23 cellular contexts compared by ENCODE assay signal in genomic region chr22:46009730-46010129, GRCh38. TPM values are rescaled to one million over a fixed set of nuclear protein-coding genes. Genes with fewer than 3 reads are reported as not detected.
DNase-seq lines count a peak whose midpoint lies in the region; ATAC-seq and TF ChIP-seq lines count a peak whose summit lies in the region.
"Had no signal": no experiment of that assay in that cellular context is flagged by ENCODE, and none has a peak within 500 bp of the region (broad histone marks: within the 10 kb centered on the region; RNA-seq: fewer than 3 reads in every experiment).

No MANE protein-coding gene starts in this region.

- H3K27ac Mint-ChIP-seq in osteocyte (ENCODE audit: unreplicated experiment): peak overlapping the region; percentile 79
- H3K27ac Mint-ChIP-seq: CD4-positive, alpha-beta T cell; mesothelial cell of epicardium; nephron progenitor cell; progenitor cell of endocrine pancreas; WTC11 had no signal

- TF ChIP-seq RAD21 in Ishikawa (IDR thresholded peaks at IDR 0.05; ENCODE audit: low read depth): no peak

- H2AK5ac ChIP-seq in mesendoderm (ENCODE audit: low read length): no peak overlapping the region

- in situ Hi-C loops in GM13976 (cut with MboI; ENCODE audit: low sequenced_read_pairs, unreplicated experiment): loop anchor here (5.0 to 25.0 kb wide), 2 partner anchors 108 to 303 kb away; no protein-coding TSS in a partner anchor

- no peak overlapping the region for H3K23ac ChIP-seq in mesendoderm (ENCODE audit: low read length)

- H3K4ac ChIP-seq in mesendoderm (ENCODE audit: low read depth, low read length): no peak overlapping the region

- no peak overlapping the region for H3K4me2 ChIP-seq in mesendoderm (ENCODE audit: low read length)

- H3K9ac ChIP-seq in mesendoderm (ENCODE audit: low read length): no peak overlapping the region

- H3K4me1 Mint-ChIP-seq in osteocyte (ENCODE audit: unreplicated experiment): peaks cover 64% of the 10 kb centered on the region

- TF ChIP-seq EP300 in Ishikawa (IDR thresholded peaks at IDR 0.05; ENCODE audit: borderline replicate concordance): no peak

- H2BK120ac ChIP-seq in mesendoderm (ENCODE audit: low read depth, low read length): no peak overlapping the region

- no peak overlapping the region for H4K5ac ChIP-seq in mesendoderm (ENCODE audit: low read length)

- no peaks in the 10 kb centered on the region for H3K79me1 ChIP-seq in mesendoderm (ENCODE audit: low read length)

- WGBS in right cardiac atrium: 95% methylated on average over 5 of the region's 5 CpGs
- WGBS in mesendoderm (ENCODE audit: extremely low coverage, insufficient coverage, low lambda C conversion rate): no CpG with 5 or more reads among the region's 5 CpGs

- DNase-seq in RWPE2 (ENCODE audit: low spot score) (peak; percentile 53), right cardiac atrium (peak in 2 of 3 donors; percentile 7 to 36), osteocyte (ENCODE audit: extremely low spot score, unreplicated experiment) (no peak), mesendoderm (no peak), putamen (ENCODE audit: low spot score) (no peak), GM13976 (ENCODE audit: low spot score) (no peak)
- DNase-seq: activated CD4-positive, alpha-beta T cell treated with anti-CD3 and anti-CD28 coated beads, Interleukin-2, amount 50 U/mL, for 48 hours; activated gamma-delta T cell treated with Interleukin-2 at 50 U/mL for 16 hours; CD4-positive, alpha-beta T cell; glutamatergic neuron; NCI-H1417 treated with DMSO at 0.1 percent for 48 hours; NCI-H510A treated with DMSO at 0.1 percent for 48 hours; nephron progenitor cell; stimulated activated CD4-positive, alpha-beta T cell treated with anti-CD3 and anti-CD28 coated beads, Interleukin-2, amount 100 ng/mL, for 48 hours; stimulated activated naive CD4-positive, alpha-beta T cell had no signal

- H3K36me3 Mint-ChIP-seq in osteocyte (ENCODE audit: unreplicated experiment): no peaks in the 10 kb centered on the region
- H3K36me3 Mint-ChIP-seq: WTC11 had no signal

- no peak overlapping the region for H2BK15ac ChIP-seq in mesendoderm (replicated peaks; ENCODE audit: low read depth)

- peak overlapping the region; percentile 99 for H3K27ac ChIP-seq in RWPE2 (ENCODE audit: poor library complexity, severe bottlenecking)
- H3K27ac ChIP-seq in right cardiac atrium (ENCODE audit: low read length): no peak overlapping the region
- H3K27ac ChIP-seq in mesendoderm (ENCODE audit: low read depth, low read length): no peak overlapping the region

- intact Hi-C loops in right cardiac atrium (cut with DNase I): loop anchor here in 3 of 4 donors (5.0 to 10.0 kb wide), 4 partner anchors 63 to 285 kb away; partner anchors contain the start of gene GTSE1 (in 1 of the 3)

- H3K4me3 Mint-ChIP-seq in osteocyte (ENCODE audit: unreplicated experiment): no peak overlapping the region
- H3K4me3 Mint-ChIP-seq: CD4-positive, alpha-beta T cell; mesothelial cell of epicardium; nephron progenitor cell; WTC11 had no signal

- ATAC-seq in RWPE2 (ENCODE audit: low read depth) (no peak), right cardiac atrium (no peak), HG03139 (IDR thresholded peaks at IDR 0.05; ENCODE audit: unreplicated experiment) (no peak)
- ATAC-seq: left colon, WTC11 had no signal

- no peak overlapping the region for H2BK5ac ChIP-seq in mesendoderm (ENCODE audit: low read length)

- H3K4me1 ChIP-seq in RWPE2 (ENCODE audit: insufficient read depth, poor library complexity, severe bottlenecking) (peaks cover 27% of the 10 kb centered on the region), right cardiac atrium (ENCODE audit: control insufficient read depth, insufficient read depth, low read length) (peaks cover 9% of the 10 kb centered on the region), mesendoderm (ENCODE audit: control insufficient read depth, low read depth, low read length) (peaks cover 2% of the 10 kb centered on the region)

- H3K27me3 Mint-ChIP-seq in osteocyte (ENCODE audit: unreplicated experiment): no peaks in the 10 kb centered on the region

- no peak for TF ChIP-seq CTCF in RWPE2 (IDR thresholded peaks at IDR 0.05; ENCODE audit: poor library complexity, severe bottlenecking)
- TF ChIP-seq CTCF in osteocyte (IDR thresholded peaks at IDR 0.05): no peak
- TF ChIP-seq CTCF in GM13976 (IDR thresholded peaks at IDR 0.05; ENCODE audit: borderline replicate concordance, control extremely low read depth, extremely low read depth, insufficient read depth, missing control alignments): no peak

- no peaks in the 10 kb centered on the region for H3K27me3 ChIP-seq in RWPE2 (ENCODE audit: insufficient read depth, poor library complexity, severe bottlenecking)
- no peaks in the 10 kb centered on the region for H3K27me3 ChIP-seq in right cardiac atrium (ENCODE audit: control insufficient read depth, insufficient read depth)
- no peaks in the 10 kb centered on the region for H3K27me3 ChIP-seq in mesendoderm (ENCODE audit: insufficient read depth, low read length, poor library complexity)

- no peak overlapping the region for H3K18ac ChIP-seq in mesendoderm (ENCODE audit: low read length)

- H3K4me3 ChIP-seq in RWPE2 (ENCODE audit: severe bottlenecking) (no peak overlapping the region), right cardiac atrium (ENCODE audit: low read length) (no peak overlapping the region), mesendoderm (ENCODE audit: low read length) (no peak overlapping the region)
- H3K4me3 ChIP-seq: skin epidermis had no signal

- no peaks in the 10 kb centered on the region for H3K36me3 ChIP-seq in RWPE2 (ENCODE audit: low read depth)
- no peaks in the 10 kb centered on the region for H3K36me3 ChIP-seq in mesendoderm (ENCODE audit: control insufficient read depth, insufficient read depth, low read length)

- H3K56ac ChIP-seq in mesendoderm (ENCODE audit: low read length): no peak overlapping the region

- H3K79me2 ChIP-seq in mesendoderm (ENCODE audit: control insufficient read depth, insufficient read depth, low read length): no peaks in the 10 kb centered on the region

- no peaks in the 10 kb centered on the region for H3K9me3 ChIP-seq in RWPE2 (ENCODE audit: severe bottlenecking)
- no peaks in the 10 kb centered on the region for H3K9me3 ChIP-seq in right cardiac atrium (ENCODE audit: control insufficient read depth, low read length)

- no peak overlapping the region for H4K8ac ChIP-seq in mesendoderm (ENCODE audit: low read depth, low read length)

- H3K9me3 Mint-ChIP-seq in osteocyte (ENCODE audit: unreplicated experiment): peaks cover 3% of the 10 kb centered on the region
- H3K9me3 Mint-ChIP-seq: CD4-positive, alpha-beta T cell; WTC11 had no signal

TF ChIP-seq in Ishikawa, 13 proteins besides CTCF, POLR2A, EP300 and RAD21:
- TF ChIP-seq YY1 (IDR thresholded peaks at IDR 0.05; ENCODE audit: low read depth) (peak; percentile 82), CEBPB (IDR thresholded peaks at IDR 0.05) (no peak), FOXM1 (IDR thresholded peaks at IDR 0.05; ENCODE audit: borderline replicate concordance, low read depth) (no peak), REST (IDR thresholded peaks at IDR 0.05; ENCODE audit: low read depth) (no peak), ZBTB7A (IDR thresholded peaks at IDR 0.05; ENCODE audit: low read depth) (no peak)

RNA-seq across cellular contexts. Expression of gene WNT7B, which starts 32.8 kb away (rescaled TPM):
- total RNA-seq in right cardiac atrium (not detected), osteocyte (2.3 and 2.7 TPM in 2 replicates)
- polyA plus RNA-seq in right cardiac atrium: not detected
- not detected for polyA plus RNA-seq in mesendoderm (2013, experiment 1 of 2)
- polyA plus RNA-seq in mesendoderm (2013, experiment 2 of 2): 0.03 TPM
- total RNA-seq: CD4-positive, alpha-beta T cell; G401; left colon had no signal

Comparison
In these comparisons a context has a peak if more than half of its experiments do, and no peak if none do; other contexts are left out.
1. DNase-seq: peak in RWPE2 (single experiment) and right cardiac atrium (2 of 3); none in osteocyte (single experiment), mesendoderm (single experiment), putamen (single experiment) and GM13976 (single experiment).